ENCODE assay signal across 8 cellular contexts in the genomic region with DNA sequence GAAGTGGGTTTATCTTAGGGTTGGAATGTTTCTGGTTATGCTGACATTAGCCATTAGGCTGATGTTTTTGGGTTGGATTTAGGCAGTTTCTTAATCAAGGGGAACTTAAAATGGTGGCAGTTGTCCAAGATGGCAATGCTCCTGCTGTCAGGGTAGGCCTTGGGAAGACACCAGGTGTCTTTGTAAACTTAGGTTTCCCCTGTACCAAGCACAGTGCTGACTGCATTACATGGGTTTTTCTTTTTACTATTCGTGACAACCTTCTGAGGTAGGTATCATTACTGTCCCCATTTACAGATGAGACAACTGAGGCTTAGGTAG. TPM values are rescaled to one million over a fixed set of nuclear protein-coding genes. Genes with fewer than 3 reads are reported as not detected.
A peak's percentile ranks its signal among the peaks of the same experiment; 100 is the strongest.
DNase-seq lines count a peak whose midpoint lies in the region; FAIRE-seq and TF ChIP-seq lines count a peak whose summit lies in the region.

No MANE protein-coding gene starts in this region.

- peak overlapping the region; percentile 99 for H3K27ac Mint-ChIP-seq in T-helper 2 cell treated with Interferon-gamma antibody and Interleukin-4, amounts not matched to agents 5 μg/mL and 100 μg/mL, for 36 hours

- intact Hi-C loops in OCI-LY7 (cut with micrococcal nuclease; ENCODE audit: unreplicated experiment): loop anchor here (1.0 to 2.0 kb wide), 9 partner anchors 28 to 640 kb away; a partner anchor contains a TSS

- H3K9me3 ChIP-seq in OCI-LY7 (ENCODE audit: low read length) (peaks cover 10% of the 10 kb centered on the region; the same call in 1 of the 2 replicates), subcutaneous abdominal adipose tissue (ENCODE audit: control insufficient read depth in 5 of 5, low read length in 5 of 5) (no peaks in the 10 kb centered on the region)

- peaks cover 65% of the 10 kb centered on the region for H3K4me1 Mint-ChIP-seq in T-helper 2 cell treated with Interferon-gamma antibody and Interleukin-4, amounts not matched to agents 5 μg/mL and 100 μg/mL, for 36 hours (ENCODE audit: low read depth)

- peaks cover 24% of the 10 kb centered on the region for H4K20me1 ChIP-seq in OCI-LY7 (ENCODE audit: insufficient read depth, low read length)

- H3K9me2 ChIP-seq in OCI-LY7 (ENCODE audit: insufficient read depth, low read length): no peaks in the 10 kb centered on the region

- H3K79me2 ChIP-seq in OCI-LY7 (ENCODE audit: insufficient read depth, low read depth, low read length): peaks cover 41% of the 10 kb centered on the region

- H3K36me3 Mint-ChIP-seq in T-helper 2 cell treated with Interferon-gamma antibody and Interleukin-4, amounts not matched to agents 5 μg/mL and 100 μg/mL, for 36 hours (ENCODE audit: low read depth): peaks cover 36% of the 10 kb centered on the region

- H3K9ac ChIP-seq in subcutaneous abdominal adipose tissue (ENCODE audit: low read length in 5 of 5): peak overlapping the region in 4 of 5 donors; percentile 46 to 93 (median 85)

- no peaks in the 10 kb centered on the region for H3K27me3 Mint-ChIP-seq in T-helper 2 cell treated with Interferon-gamma antibody and Interleukin-4, amounts not matched to agents 5 μg/mL and 100 μg/mL, for 36 hours (ENCODE audit: low read depth)

- H3K36me3 ChIP-seq in OCI-LY7 (ENCODE audit: insufficient read depth, low read length): peaks cover 25% of the 10 kb centered on the region
- H3K36me3 ChIP-seq in subcutaneous abdominal adipose tissue (ENCODE audit: control insufficient read depth in 5 of 5, insufficient read depth in 5 of 5, low read length in 5 of 5): peaks cover 2 to 7% (median 6%) of the 10 kb centered on the region in 5 donors

- H3K4me1 ChIP-seq in OCI-LY7 (ENCODE audit: insufficient read depth, low read length, poor library complexity, severe bottlenecking): peaks cover 43% of the 10 kb centered on the region
- H3K4me1 ChIP-seq in subcutaneous abdominal adipose tissue (ENCODE audit: control insufficient read depth in 5 of 5, insufficient read depth in 5 of 5, low read length in 5 of 5): peaks cover 4 to 27% (median 19%) of the 10 kb centered on the region in 5 donors

- H3K4me3 ChIP-seq in OCI-LY7 (ENCODE audit: low read depth, low read length, poor library complexity, severe bottlenecking) (peak overlapping the region; percentile 96), fibroblast of pulmonary artery (replicated peaks; ENCODE audit: low read depth, low read length) (peak overlapping the region; percentile 86), subcutaneous abdominal adipose tissue (ENCODE audit: low read depth in 1 of 5, low read length in 5 of 5) (peak overlapping the region; percentile 46 to 93 (median 86))

- H3K4me2 ChIP-seq in OCI-LY7 (ENCODE audit: low read length): peak overlapping the region; percentile 67

- CTCF ChIA-PET in OCI-LY7 (lab: Charles Lee; ENCODE audit: unreplicated experiment): interaction anchor here (0.6 kb wide), 1 partner anchor 190 kb away, joined by 4 read pairs; a partner anchor contains a TSS

- no peak for DNase-seq in T-helper 2 cell treated with Interferon-gamma antibody and Interleukin-4, amounts not matched to agents 5 μg/mL and 100 μg/mL, for 36 hours (ENCODE audit: low spot score)
- no peak for DNase-seq in T-helper 2 cell
- DNase-seq in OCI-LY7 (ENCODE audit: low spot score): no peak
- no peak for DNase-seq in fibroblast of pulmonary artery (ENCODE audit: low read depth)
- DNase-seq in NCI-H446 treated with DMSO at 0.1 percent for 48 hours (lab: John Stamatoyannopoulos, UW): no peak
- DNase-seq in frontal cortex (ENCODE audit: low spot score in 2 of 2): no peak
- no peak for DNase-seq in NCI-H187 (lab: John Stamatoyannopoulos, UW)

- TSS peak; percentile 83 for BruUV-seq in OCI-LY7 (replicated peaks; lab: Mats Ljungman, UMichigan)

- H2AFZ ChIP-seq in OCI-LY7 (ENCODE audit: low read length): peak overlapping the region; percentile 96

- no peaks in the 10 kb centered on the region for H3K27me3 ChIP-seq in subcutaneous abdominal adipose tissue (ENCODE audit: control insufficient read depth in 5 of 5, insufficient read depth in 4 of 5, low read length in 5 of 5)

- FAIRE-seq in frontal cortex (lab: Jason Lieb, UNC): no peak

- H3K4me3 Mint-ChIP-seq in T-helper 2 cell treated with Interferon-gamma antibody and Interleukin-4, amounts not matched to agents 5 μg/mL and 100 μg/mL, for 36 hours: peak overlapping the region; percentile 92

- TF ChIP-seq CTCF in OCI-LY7 (conservative IDR thresholded peaks at IDR 0.05; ENCODE audit: low read length) (no peak), fibroblast of pulmonary artery (IDR thresholded peaks at IDR 0.05; ENCODE audit: low read length, missing control alignments) (no peak)

- no peaks in the 10 kb centered on the region for H3K9me3 Mint-ChIP-seq in T-helper 2 cell treated with Interferon-gamma antibody and Interleukin-4, amounts not matched to agents 5 μg/mL and 100 μg/mL, for 36 hours

- POLR2A ChIA-PET in OCI-LY7 (lab: Charles Lee): interaction anchor here (0.6 to 3.1 kb wide), 11 partner anchors 11 to 201 kb away, joined by 3 to 16 read pairs (median 4); a partner anchor contains a TSS

- H3K27ac ChIP-seq in OCI-LY7 (ENCODE audit: low read depth, low read length, poor library complexity, severe bottlenecking): peak overlapping the region; percentile 71
- peak overlapping the region; percentile 74 for H3K27ac ChIP-seq in subcutaneous abdominal adipose tissue (ENCODE audit: low read depth, low read length)

RNA-seq across cellular contexts. Expression of a gene that starts 0.5 kb away (rescaled TPM):
- total RNA-seq in OCI-LY7 (2014; rRNA removed; shearing (Covaris generic)): 42.5 and 44.9 TPM in 2 replicates
- total RNA-seq in OCI-LY7 (2022) (31.8 and 36.2 TPM in 2 replicates), frontal cortex (35.9 TPM)

RNA-seq across cellular contexts. Expression of a gene that starts 56.7 kb away (rescaled TPM):
- total RNA-seq in OCI-LY7 (2014; rRNA removed; shearing (Covaris generic)): 0.32 TPM in 1 of 2 replicates, not detected in the other
- total RNA-seq in OCI-LY7 (2022) (not detected in 2 replicates), frontal cortex (0.82 TPM)
